In genomic region chr6:125747589-125748533, GRCh38 we compare ENCODE assay signal across 8 cellular contexts. TPM values are rescaled to one million over a fixed set of nuclear protein-coding genes. Genes with fewer than 3 reads are reported as not detected.
DNase-seq lines count a peak whose midpoint lies in the region; ATAC-seq and TF ChIP-seq lines count a peak whose summit lies in the region.

No MANE protein-coding gene starts in this region.

- H3K27ac ChIP-seq in neutrophil, result no peak overlapping the region

- peaks cover 6% of the 10 kb centered on the region for H3K36me3 Mint-ChIP-seq in activated T-helper 17 cell treated with anti-CD3 and anti-CD28 coated beads, Interleukin-2, amount 50 U/mL, for 72 hours (ENCODE audit: low read depth)

- peak overlapping the region; percentile 86 for H3K4me3 Mint-ChIP-seq in activated T-helper 17 cell treated with anti-CD3 and anti-CD28 coated beads, Interleukin-2, amount 50 U/mL, for 72 hours

- H3K4me1 ChIP-seq in neutrophil (ENCODE audit: control insufficient read depth in 1 of 2, insufficient read depth in 1 of 2, low read depth in 1 of 2, low read length in 1 of 2), result peaks cover 43 to 51% of the 10 kb centered on the region in 2 experiments

- no peak overlapping the region for H3K27ac Mint-ChIP-seq in activated T-helper 17 cell treated with anti-CD3 and anti-CD28 coated beads, Interleukin-2, amount 50 U/mL, for 72 hours

- peaks cover 21% of the 10 kb centered on the region for H3K4me1 Mint-ChIP-seq in activated T-helper 17 cell treated with anti-CD3 and anti-CD28 coated beads, Interleukin-2, amount 50 U/mL, for 72 hours

- no peaks in the 10 kb centered on the region for H3K36me3 ChIP-seq in neutrophil

- H3K9me3 ChIP-seq in neutrophil, result no peaks in the 10 kb centered on the region

- no peaks in the 10 kb centered on the region for H3K9me3 Mint-ChIP-seq in activated T-helper 17 cell treated with anti-CD3 and anti-CD28 coated beads, Interleukin-2, amount 50 U/mL, for 72 hours

- H3K27me3 ChIP-seq in neutrophil, result peaks cover 100% of the 10 kb centered on the region

- no peak for ATAC-seq in activated T-helper 17 cell treated with anti-CD3 and anti-CD28 coated beads, Interleukin-2, amount 50 U/mL, for 72 hours (replicated peaks)

- peaks cover 40% of the 10 kb centered on the region for H3K27me3 Mint-ChIP-seq in activated T-helper 17 cell treated with anti-CD3 and anti-CD28 coated beads, Interleukin-2, amount 50 U/mL, for 72 hours

- H3K4me3 ChIP-seq in GM12865 (ENCODE audit: low read depth, low read length) (peak overlapping the region; percentile 70), neutrophil (ENCODE audit: low read depth in 1 of 2, low read length in 1 of 2) (peak overlapping the region; percentile 72 to 91)

- DNase-seq in GM12865 (ENCODE audit: low read depth) (peak; percentile 22), NCI-H2171 treated with DMSO at 0.1 percent for 48 hours (lab: John Stamatoyannopoulos, UW) (peak; percentile 68), globus pallidus (ENCODE audit: low spot score) (peak; percentile 67), NOMO-1 treated with DMSO at 0.1 percent for 48 hours (lab: John Stamatoyannopoulos, UW; ENCODE audit: unreplicated experiment) (no peak), SK-N-DZ (ENCODE audit: low spot score) (no peak), mesenteric fat pad (ENCODE audit: low spot score) (no peak)

- TF ChIP-seq CTCF in GM12865 (IDR thresholded peaks at IDR 0.05; ENCODE audit: insufficient read depth, low read depth, low read length, missing control alignments) (no peak), neutrophil (IDR thresholded peaks at IDR 0.05) (no peak)

RNA-seq across cellular contexts. Expression of gene HEY2, which starts 1.6 kb away (rescaled TPM):
- total RNA-seq in activated T-helper 17 cell treated with anti-CD3 and anti-CD28 coated beads, Interleukin-2, amount 50 U/mL, for 72 hours, result under 1 TPM in 1 of 2 donors, not detected in 1; 0.09 TPM
- polyA plus RNA-seq in SK-N-DZ (2014; cell fraction: cytosol; rRNA removed), result 0.07 TPM in 1 of 2 replicates, not detected in the other
- polyA plus RNA-seq in SK-N-DZ (2014; cell fraction: nucleus; rRNA removed), result not detected in 2 replicates
- total RNA-seq in mesenteric fat pad, result 1.3 TPM

RNA-seq across cellular contexts. Expression of gene NCOA7, which starts 42.9 kb away (rescaled TPM):
- total RNA-seq in activated T-helper 17 cell treated with anti-CD3 and anti-CD28 coated beads, Interleukin-2, amount 50 U/mL, for 72 hours, result 10 to 100 TPM; 44.6 to 59.9 TPM
- polyA plus RNA-seq in SK-N-DZ (2014; cell fraction: cytosol; rRNA removed), result 19.8 and 21.4 TPM in 2 replicates
- 8.5 and 12.2 TPM in 2 replicates for polyA plus RNA-seq in SK-N-DZ (2014; cell fraction: nucleus; rRNA removed)
- total RNA-seq in mesenteric fat pad, result 87.4 TPM

Comparison
In these comparisons a context has a peak if more than half of its experiments do, and no peak if none do; other contexts are left out.
1. DNase-seq: peak in GM12865 (single experiment), NCI-H2171 treated with DMSO at 0.1 percent for 48 hours (single experiment) and globus pallidus (single experiment); none in NOMO-1 treated with DMSO at 0.1 percent for 48 hours (single experiment), SK-N-DZ (single experiment) and mesenteric fat pad (single experiment).